In the genomic region with DNA sequence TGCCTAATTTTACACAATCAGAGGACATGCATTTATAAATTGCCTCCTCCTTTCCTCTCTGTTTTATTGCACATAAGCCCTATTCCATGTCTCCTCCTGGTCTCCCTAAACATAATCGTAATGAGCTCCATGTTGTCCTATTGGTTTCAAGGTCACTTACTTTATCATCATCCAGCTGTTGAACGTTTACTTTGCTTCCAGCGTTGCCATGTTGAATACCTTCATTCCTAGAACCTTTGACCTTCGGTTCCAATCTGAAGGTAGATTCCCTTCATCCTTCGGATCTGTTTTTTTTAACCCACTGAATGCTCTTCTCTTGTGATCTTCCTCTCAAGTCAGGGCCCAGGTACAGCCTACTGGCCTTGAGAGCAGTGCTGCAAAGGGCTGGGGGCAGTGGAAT, we compare ENCODE assay signal across 24 cellular contexts.
DNase-seq lines count a peak whose midpoint lies in the region; ATAC-seq, FAIRE-seq and TF ChIP-seq lines count a peak whose summit lies in the region.
"Had no signal": no experiment of that assay in that cellular context is flagged by ENCODE, and none has a peak within 500 bp of the region (broad histone marks: within the 10 kb centered on the region; RNA-seq: fewer than 3 reads in every experiment).

No MANE protein-coding gene starts in this region.

- 81% methylated on average over 5 of the region's 5 CpGs for WGBS in esophagus muscularis mucosa

- H3K4me3 ChIP-seq in astrocyte (ENCODE audit: insufficient read depth, low read depth, low read length), result no peak overlapping the region
- no peak overlapping the region for H3K4me3 ChIP-seq in esophagus muscularis mucosa
- H3K4me3 ChIP-seq: A549; BLaER1 treated with 17β-estradiol and CSF1 and Interleukin-3, amounts not matched to agents 10 nM and 100 nM; GM23338 had no signal

- peaks cover 3% of the 10 kb centered on the region for H3K36me3 Mint-ChIP-seq in activated naive CD4-positive, alpha-beta T cell treated with anti-CD3 and anti-CD28 coated beads, Interleukin-2, amount 10 ng/mL, durations not matched to agents 7 days and 5 days
- H3K36me3 Mint-ChIP-seq in astrocyte (ENCODE audit: low read depth, unreplicated experiment) (peaks cover 6% of the 10 kb centered on the region), T-cell (peaks cover 24% of the 10 kb centered on the region)

- POLR2A ChIA-PET in T-cell (lab: Charles Lee), result no interaction called here

- no peak overlapping the region for H3K9ac ChIP-seq in astrocyte (ENCODE audit: low read length)
- H3K9ac ChIP-seq: BLaER1 treated with 17β-estradiol and CSF1 and Interleukin-3, amounts not matched to agents 10 nM and 100 nM had no signal

- H4K20me1 ChIP-seq in astrocyte (ENCODE audit: insufficient read depth, low read length), result no peaks in the 10 kb centered on the region

- H3K4me2 ChIP-seq in astrocyte (ENCODE audit: low read length), result no peak overlapping the region
- H3K4me2 ChIP-seq: A549, GM23338 had no signal

- H3K36me3 ChIP-seq in astrocyte (ENCODE audit: insufficient read depth, low read length) (no peaks in the 10 kb centered on the region), esophagus muscularis mucosa (peaks cover 0 to 7% (median 0%) of the 10 kb centered on the region in 4 donors)
- H3K36me3 ChIP-seq: BE2C had no signal

- TF ChIP-seq POLR2A in esophagus muscularis mucosa (IDR thresholded peaks at IDR 0.05; ENCODE audit: low read depth), result no peak

- H3K27ac ChIP-seq in astrocyte (ENCODE audit: low read depth, low read length), result no peak overlapping the region
- H3K27ac ChIP-seq in esophagus muscularis mucosa (replicated peaks in 1 of 4), result peak overlapping the region in 3 of 4 donors; percentile 76 to 81 (median 78)
- H3K27ac ChIP-seq: A549; BLaER1 treated with 17β-estradiol and CSF1 and Interleukin-3, amounts not matched to agents 10 nM and 100 nM had no signal

- no peak for FAIRE-seq in astrocyte (lab: Jason Lieb, UNC)
- FAIRE-seq: A549, D721Med, GM12891, GM18507 had no signal

- no peaks in the 10 kb centered on the region for H3K27me3 Mint-ChIP-seq in activated naive CD4-positive, alpha-beta T cell treated with anti-CD3 and anti-CD28 coated beads, Interleukin-2, amount 10 ng/mL, durations not matched to agents 7 days and 5 days
- H3K27me3 Mint-ChIP-seq in astrocyte (ENCODE audit: low read depth, unreplicated experiment), result no peaks in the 10 kb centered on the region
- H3K27me3 Mint-ChIP-seq in T-cell, result no peaks in the 10 kb centered on the region
- H3K27me3 Mint-ChIP-seq: CD4-positive, alpha-beta T cell; CD8-positive, alpha-beta memory T cell had no signal

- no peak for TF ChIP-seq EP300 in esophagus muscularis mucosa (IDR thresholded peaks at IDR 0.05)

- DNase-seq in activated naive CD4-positive, alpha-beta T cell treated with anti-CD3 and anti-CD28 coated beads, Interleukin-2, amount 10 ng/mL, durations not matched to agents 7 days and 5 days, result no peak
- no peak for DNase-seq in activated naive CD4-positive, alpha-beta T cell treated with anti-CD3 and anti-CD28 coated beads, Interleukin-2, amount 50 U/mL, for 16 hours
- no peak for DNase-seq in astrocyte (ENCODE audit: low read depth)
- peak; percentile 21 for DNase-seq in esophagus muscularis mucosa (ENCODE audit: extremely low spot score)
- no peak for DNase-seq in hippocampal formation (lab: John Stamatoyannopoulos, UW)
- no peak for DNase-seq in islet precursor cell
- DNase-seq in T-cell, result no peak
- DNase-seq: 8988T; ACHN; BE2C; CD4-positive, alpha-beta T cell; CD8-positive, alpha-beta memory T cell; DMS 273 treated with DMSO at 0.1 percent for 48 hours; DMS79 treated with DMSO at 0.1 percent for 48 hours; GF-D8; H9 had no signal

- no peak for ATAC-seq in T-cell (replicated peaks in 1 of 4)
- ATAC-seq: A549, GM23338, HCT116 had no signal

- peak overlapping the region; percentile 29 for H3K27ac Mint-ChIP-seq in activated naive CD4-positive, alpha-beta T cell treated with anti-CD3 and anti-CD28 coated beads, Interleukin-2, amount 10 ng/mL, durations not matched to agents 7 days and 5 days
- H3K27ac Mint-ChIP-seq in astrocyte (ENCODE audit: unreplicated experiment), result peak overlapping the region; percentile 15
- no peak overlapping the region for H3K27ac Mint-ChIP-seq in T-cell
- H3K27ac Mint-ChIP-seq: CD4-positive, alpha-beta T cell; GM23338 had no signal

- intact Hi-C loops in esophagus muscularis mucosa (cut with DNase I), result loop anchor here (5.0 to 10.0 kb wide), 2 partner anchors 87 to 581 kb away; a partner anchor contains a TSS

- H3K4me3 Mint-ChIP-seq in activated naive CD4-positive, alpha-beta T cell treated with anti-CD3 and anti-CD28 coated beads, Interleukin-2, amount 10 ng/mL, durations not matched to agents 7 days and 5 days, result no peak overlapping the region
- H3K4me3 Mint-ChIP-seq in astrocyte (ENCODE audit: unreplicated experiment), result no peak overlapping the region
- no peak overlapping the region for H3K4me3 Mint-ChIP-seq in T-cell
- H3K4me3 Mint-ChIP-seq: CD14-positive monocyte; CD4-positive, alpha-beta T cell; CD8-positive, alpha-beta memory T cell; GM23338; H9 had no signal

- no peak overlapping the region for H2AFZ ChIP-seq in astrocyte (ENCODE audit: low read depth, low read length)
- H2AFZ ChIP-seq: GM23338 had no signal

- CTCF ChIA-PET in activated naive CD4-positive, alpha-beta T cell treated with anti-CD3 and anti-CD28 coated beads, Interleukin-2, amount 10 ng/mL, durations not matched to agents 7 days and 5 days (lab: Charles Lee), result no interaction called here
- CTCF ChIA-PET in T-cell (lab: Charles Lee), result no interaction called here

- TF ChIP-seq CTCF in astrocyte (IDR thresholded peaks at IDR 0.05; ENCODE audit: insufficient read depth, low read depth, low read length) (no peak), esophagus muscularis mucosa (IDR thresholded peaks at IDR 0.05) (no peak)

- no peaks in the 10 kb centered on the region for H3K9me3 ChIP-seq in astrocyte (ENCODE audit: insufficient read depth, low read depth, low read length)
- no peaks in the 10 kb centered on the region for H3K9me3 ChIP-seq in esophagus muscularis mucosa
- H3K9me3 ChIP-seq: A549; BE2C; BLaER1 treated with 17β-estradiol and CSF1 and Interleukin-3, amounts not matched to agents 10 nM and 100 nM had no signal

- H3K4me1 ChIP-seq in astrocyte (ENCODE audit: insufficient read depth, low read length) (peaks cover 2% of the 10 kb centered on the region), esophagus muscularis mucosa (peaks cover 5 to 65% (median 57%) of the 10 kb centered on the region in 4 donors)
- H3K4me1 ChIP-seq: A549, BE2C had no signal

- no peaks in the 10 kb centered on the region for H3K79me2 ChIP-seq in astrocyte (ENCODE audit: insufficient read depth, low read length)

- H3K9me3 Mint-ChIP-seq in activated naive CD4-positive, alpha-beta T cell treated with anti-CD3 and anti-CD28 coated beads, Interleukin-2, amount 10 ng/mL, durations not matched to agents 7 days and 5 days, result no peaks in the 10 kb centered on the region
- H3K9me3 Mint-ChIP-seq in astrocyte (ENCODE audit: unreplicated experiment), result no peaks in the 10 kb centered on the region
- no peaks in the 10 kb centered on the region for H3K9me3 Mint-ChIP-seq in T-cell
- H3K9me3 Mint-ChIP-seq: CD4-positive, alpha-beta T cell; CD8-positive, alpha-beta memory T cell; GM23338; H9 had no signal

- H3K27me3 ChIP-seq in astrocyte (ENCODE audit: insufficient read depth, low read length) (no peaks in the 10 kb centered on the region), esophagus muscularis mucosa (no peaks in the 10 kb centered on the region)
- H3K27me3 ChIP-seq: BE2C; BLaER1 treated with 17β-estradiol and CSF1 and Interleukin-3, amounts not matched to agents 10 nM and 100 nM had no signal

- no peaks in the 10 kb centered on the region for H3K4me1 Mint-ChIP-seq in activated naive CD4-positive, alpha-beta T cell treated with anti-CD3 and anti-CD28 coated beads, Interleukin-2, amount 10 ng/mL, durations not matched to agents 7 days and 5 days
- peaks cover 2% of the 10 kb centered on the region for H3K4me1 Mint-ChIP-seq in astrocyte (ENCODE audit: low read depth, unreplicated experiment)
- no peaks in the 10 kb centered on the region for H3K4me1 Mint-ChIP-seq in T-cell
- H3K4me1 Mint-ChIP-seq: CD8-positive, alpha-beta memory T cell had no signal

Comparison
In these comparisons a context has a peak if more than half of its experiments do, and no peak if none do; other contexts are left out.
1. H3K27ac Mint-ChIP-seq: peak in activated naive CD4-positive, alpha-beta T cell treated with anti-CD3 and anti-CD28 coated beads, Interleukin-2, amount 10 ng/mL, durations not matched to agents 7 days and 5 days (single experiment) and astrocyte (single experiment); none in T-cell (0 of 2).